In the genomic region with DNA sequence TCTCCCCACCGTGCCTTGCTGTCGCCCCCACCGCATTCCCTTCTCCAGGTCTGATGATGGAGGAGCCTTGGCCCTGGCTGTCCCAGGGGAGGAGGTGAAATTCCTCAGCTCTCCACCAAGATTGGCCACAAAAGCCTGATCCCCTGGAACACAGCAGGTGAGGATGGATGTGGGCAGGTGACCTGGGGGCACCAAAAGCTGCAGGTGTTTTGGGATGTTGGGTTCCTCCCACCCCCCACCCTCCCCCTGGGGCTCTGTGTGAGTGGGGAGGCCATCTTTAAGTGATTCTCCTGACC, we compare ENCODE assay signal across 12 cellular contexts. TPM values are rescaled to one million over a fixed set of nuclear protein-coding genes. Genes with fewer than 3 reads are reported as not detected.
DNase-seq lines count a peak whose midpoint lies in the region; ATAC-seq, FAIRE-seq and TF ChIP-seq lines count a peak whose summit lies in the region.
"Had no signal": no experiment of that assay in that cellular context is flagged by ENCODE, and none has a peak within 500 bp of the region (broad histone marks: within the 10 kb centered on the region; RNA-seq: fewer than 3 reads in every experiment).

No MANE protein-coding gene starts in this region.

- no CpG with 5 or more reads among the region's 3 CpGs for WGBS in H9 (ENCODE audit: extremely low coverage, insufficient read length, low lambda C conversion rate)
- 10% methylated on average over 3 of the region's 3 CpGs; no CpG with 5 or more reads in 1 of the 2 experiments for WGBS in H1 (ENCODE audit: extremely low coverage in 1 of 2, insufficient coverage in 1 of 2, insufficient read length in 1 of 2, insufficient replicate concordance in 2 of 2, low coverage in 1 of 2, low lambda C conversion rate in 2 of 2, missing lambda C conversion rate in 1 of 2), 2 experiments
- WGBS in trophoblast cell (ENCODE audit: extremely low coverage, insufficient coverage, insufficient read length): no CpG with 5 or more reads among the region's 3 CpGs

- H3K9ac ChIP-seq in H9 (ENCODE audit: extremely low read depth, insufficient read length, low read length): no peak overlapping the region
- H3K9ac ChIP-seq in H1 (replicated peaks in 1 of 4; ENCODE audit: extremely low read depth in 1 of 4, low read depth in 3 of 4, low read length in 3 of 4): peak overlapping the region in 2 of 4 experiments; percentile 58 to 63; a peak in 3 of 7 replicates
- H3K9ac ChIP-seq in trophoblast cell (ENCODE audit: low read length): no peak overlapping the region

- H4K12ac ChIP-seq in trophoblast cell (ENCODE audit: low read depth, low read length): peak overlapping the region; percentile 27

- no peak; a peak in 1 of 3 replicates for TF ChIP-seq POLR2A in H1 (IDR thresholded peaks at IDR 0.05; ENCODE audit: control extremely low read depth in 1 of 2, low read depth in 2 of 2, low read length in 2 of 2)

- FAIRE-seq in H1 (lab: Jason Lieb, UNC): no peak

- peak overlapping the region; percentile 86 to 97 for H3K4me3 Mint-ChIP-seq in H9
- H3K4me3 Mint-ChIP-seq in stimulated activated naive B cell treated with anti-CD40 and anti-IgM and Interleukin-4, amounts not matched to agents 10 μg/mL and 1 μg/mL and 100 μg/mL, for 72 hours: no peak overlapping the region

- H2BK12ac ChIP-seq in H9 (ENCODE audit: insufficient read length, low read depth, low read length) (no peak overlapping the region), H1 (ENCODE audit: low read depth, low read length) (no peak overlapping the region), trophoblast cell (ENCODE audit: low read length) (no peak overlapping the region)

- H3K9me3 Mint-ChIP-seq in H9: no peaks in the 10 kb centered on the region
- no peaks in the 10 kb centered on the region for H3K9me3 Mint-ChIP-seq in stimulated activated naive B cell treated with anti-CD40 and anti-IgM and Interleukin-4, amounts not matched to agents 10 μg/mL and 1 μg/mL and 100 μg/mL, for 72 hours
- H3K9me3 Mint-ChIP-seq: activated naive CD4-positive, alpha-beta T cell treated with anti-CD3 and anti-CD28 coated beads, Interleukin-2, amount 10 ng/mL, durations not matched to agents 7 days and 5 days; T-helper 2 cell treated with Interferon-gamma antibody and Interleukin-4, amounts not matched to agents 5 μg/mL and 100 μg/mL, for 36 hours had no signal

- peaks cover 1% of the 10 kb centered on the region for H3K27me3 Mint-ChIP-seq in H9 (ENCODE audit: low read depth)
- H3K27me3 Mint-ChIP-seq in stimulated activated naive B cell treated with anti-CD40 and anti-IgM and Interleukin-4, amounts not matched to agents 10 μg/mL and 1 μg/mL and 100 μg/mL, for 72 hours: no peaks in the 10 kb centered on the region
- H3K27me3 Mint-ChIP-seq: activated naive CD4-positive, alpha-beta T cell treated with anti-CD3 and anti-CD28 coated beads, Interleukin-2, amount 10 ng/mL, durations not matched to agents 7 days and 5 days had no signal

- H3K14ac ChIP-seq in H9 (ENCODE audit: insufficient read depth, low read length) (0 out of 2 replicates have a peak overlapping the region, but pooled peaks have one; percentile 5), H1 (ENCODE audit: insufficient read length) (no peak overlapping the region), trophoblast cell (ENCODE audit: low read length) (no peak overlapping the region)

- ATAC-seq in stimulated activated naive B cell treated with anti-CD40 and anti-IgM and Interleukin-4, amounts not matched to agents 10 μg/mL and 1 μg/mL and 100 μg/mL, for 72 hours (replicated peaks): no peak

- H3K23ac ChIP-seq in H9 (ENCODE audit: insufficient read length, low read depth, low read length): no peak overlapping the region
- no peak overlapping the region for H3K23ac ChIP-seq in H1 (ENCODE audit: insufficient read length)
- no peak overlapping the region for H3K23ac ChIP-seq in trophoblast cell (ENCODE audit: low read length)

- H4K8ac ChIP-seq in H9 (replicated peaks; ENCODE audit: insufficient read length, low read depth, low read length): no peak overlapping the region
- H4K8ac ChIP-seq in H1 (ENCODE audit: extremely low read depth, insufficient read depth, low read length): peak overlapping the region; percentile 36; the same call in 1 of the 2 replicates
- H4K8ac ChIP-seq in trophoblast cell (ENCODE audit: low read depth, low read length): peak overlapping the region; percentile 51

- H3K4me1 ChIP-seq in H9 (ENCODE audit: insufficient read depth, low read length) (peaks cover 2% of the 10 kb centered on the region; the same call in 1 of the 2 replicates), H1 (replicated peaks in 1 of 4; ENCODE audit: control insufficient read depth in 3 of 4, insufficient read depth in 4 of 4, low read length in 3 of 4) (peaks cover 0 to 4% (median 0%) of the 10 kb centered on the region in 4 experiments; a peak in 2 of 7 replicates), trophoblast cell (ENCODE audit: control insufficient read depth in 1 of 2, insufficient read depth in 2 of 2, low read length in 2 of 2) (peaks cover 6 to 7% of the 10 kb centered on the region in 2 experiments)

- peaks cover 2 to 21% (median 10%) of the 10 kb centered on the region in 4 experiments; a peak in 6 of 8 replicates for H3K36me3 ChIP-seq in H1 (ENCODE audit: control insufficient read depth in 2 of 4, insufficient read depth in 4 of 4, low read length in 3 of 4)
- H3K36me3 ChIP-seq in trophoblast cell (ENCODE audit: control insufficient read depth in 1 of 2, insufficient read depth in 2 of 2, low read length in 2 of 2): peaks cover 6 to 9% of the 10 kb centered on the region in 2 experiments

- no peak overlapping the region for H2AK5ac ChIP-seq in H9 (ENCODE audit: insufficient read length, low read length)
- H2AK5ac ChIP-seq in H1 (ENCODE audit: low read depth, low read length): no peak overlapping the region
- H2AK5ac ChIP-seq in trophoblast cell (ENCODE audit: low read length): peak overlapping the region; percentile 12

- H3K27me3 ChIP-seq in H9 (ENCODE audit: insufficient read depth, low read length) (no peaks in the 10 kb centered on the region), H1 (replicated peaks in 1 of 4; ENCODE audit: control insufficient read depth in 3 of 4, extremely low read depth in 1 of 4, insufficient read depth in 3 of 4, low read length in 3 of 4) (no peaks in the 10 kb centered on the region), trophoblast cell (ENCODE audit: insufficient read depth, low read length) (no peaks in the 10 kb centered on the region)
- H3K27me3 ChIP-seq: Peyer's patch had no signal

- H2BK15ac ChIP-seq in H9 (ENCODE audit: low read depth, low read length) (no peak overlapping the region), H1 (ENCODE audit: low read length) (no peak overlapping the region)

- H3K79me2 ChIP-seq in H9 (ENCODE audit: insufficient read depth, low read length): no peaks in the 10 kb centered on the region
- H3K79me2 ChIP-seq in H1 (ENCODE audit: control insufficient read depth in 1 of 2, insufficient read depth in 2 of 2, low read length in 2 of 2): no peaks in the 10 kb centered on the region
- no peaks in the 10 kb centered on the region for H3K79me2 ChIP-seq in trophoblast cell (ENCODE audit: control insufficient read depth, insufficient read depth, low read length, poor library complexity)

- H3T11ph ChIP-seq in H9 (ENCODE audit: low read length): no peak overlapping the region

- H3K9me3 ChIP-seq in H9 (ENCODE audit: control insufficient read depth, low read depth, low read length) (no peaks in the 10 kb centered on the region), H1 (ENCODE audit: insufficient read depth in 2 of 2, low read depth in 1 of 2, low read length in 1 of 2) (no peaks in the 10 kb centered on the region), trophoblast cell (ENCODE audit: insufficient read depth, low read depth, low read length) (no peaks in the 10 kb centered on the region)
- H3K9me3 ChIP-seq: Peyer's patch had no signal

- no peak overlapping the region for H3K4ac ChIP-seq in H9 (ENCODE audit: low read depth, low read length)
- H3K4ac ChIP-seq in H1 (replicated peaks; ENCODE audit: insufficient read length, low read depth, low read length): peak overlapping the region; percentile 64
- H3K4ac ChIP-seq in trophoblast cell (ENCODE audit: low read depth, low read length): no peak overlapping the region

- CTCF ChIA-PET in H1 (lab: Charles Lee; ENCODE audit: partially characterized antibody): interaction anchor here (0.6 to 3.9 kb wide), 11 partner anchors 11 to 138 kb away, joined by 3 to 14 read pairs (median 5); partner anchors contain the start of genes LGALS1 and NOL12

- DNase-seq in H9: peak; percentile 62
- peak in 1 of 2 experiments; percentile 73 for DNase-seq in H1 (ENCODE audit: low read depth in 1 of 2, low spot score in 2 of 2)
- no peak for DNase-seq in trophoblast cell
- no peak for DNase-seq in stimulated activated naive B cell treated with anti-CD40 and anti-IgM and Interleukin-4, amounts not matched to agents 10 μg/mL and 1 μg/mL and 100 μg/mL, for 72 hours
- DNase-seq in T-helper 2 cell: no peak
- DNase-seq in hippocampal formation (lab: John Stamatoyannopoulos, UW): no peak
- DNase-seq: activated naive CD4-positive, alpha-beta T cell treated with anti-CD3 and anti-CD28 coated beads, Interleukin-2, amount 10 ng/mL, durations not matched to agents 7 days and 5 days; NCI-H1092; NCI-H446 treated with DMSO at 0.1 percent for 48 hours; Peyer's patch; stimulated activated CD8-positive, alpha-beta memory T cell treated with anti-CD3 and anti-CD28 coated beads, Interleukin-4, amount 100 ng/mL, for 48 hours had no signal

- H3K4me2 ChIP-seq in H9 (ENCODE audit: insufficient read depth, insufficient read length, low read length): peak overlapping the region; percentile 66
- H3K4me2 ChIP-seq in H1 (ENCODE audit: insufficient read depth in 1 of 2, low read depth in 2 of 2, low read length in 2 of 2): peak overlapping the region; percentile 71 to 90
- H3K4me2 ChIP-seq in trophoblast cell (ENCODE audit: low read length): peak overlapping the region; percentile 63

- H3K4me1 Mint-ChIP-seq in H9: peaks cover 11 to 12% of the 10 kb centered on the region in 2 experiments
- H3K4me1 Mint-ChIP-seq in stimulated activated naive B cell treated with anti-CD40 and anti-IgM and Interleukin-4, amounts not matched to agents 10 μg/mL and 1 μg/mL and 100 μg/mL, for 72 hours: peaks cover 12 to 20% of the 10 kb centered on the region in 2 donors

- H2AFZ ChIP-seq in H9 (ENCODE audit: low read length): no peak overlapping the region
- no peak overlapping the region for H2AFZ ChIP-seq in H1 (ENCODE audit: low read length)
- peak overlapping the region; percentile 27 for H2AFZ ChIP-seq in trophoblast cell (ENCODE audit: insufficient read depth, low read length, poor library complexity)

- TF ChIP-seq CTCF in H9 (conservative IDR thresholded peaks at IDR 0.05): no peak; the same call in 2 of the 3 replicates
- TF ChIP-seq CTCF in H1 (IDR thresholded peaks at IDR 0.05; ENCODE audit: control extremely low read depth in 1 of 3, insufficient read depth in 1 of 3, low read depth in 1 of 3, low read length in 3 of 3): peak in 1 of 3 experiments; percentile 5; a peak in 1 of 4 replicates

- no peak overlapping the region for H3K56ac ChIP-seq in H9 (ENCODE audit: insufficient read length, low read depth, low read length)
- no peak overlapping the region for H3K56ac ChIP-seq in H1 (replicated peaks; ENCODE audit: insufficient read length, low read depth, low read length)

- H3K4me3 ChIP-seq in H1 (ENCODE audit: extremely low read depth in 1 of 4, insufficient read depth in 2 of 4, low read depth in 3 of 4, low read length in 4 of 4) (peak overlapping the region; percentile 52 to 76 (median 72)), trophoblast cell (ENCODE audit: low read depth, low read length) (no peak overlapping the region)
- H3K4me3 ChIP-seq: Peyer's patch had no signal

- 0 out of 4 replicates have a peak, but pooled peaks of 1 of the 2 experiments have one; percentile 1 for TF ChIP-seq RAD21 in H1 (IDR thresholded peaks at IDR 0.05 in 1 of 2, conservative IDR thresholded peaks at IDR 0.05 in 1 of 2; ENCODE audit: low read depth in 2 of 2, low read length in 2 of 2)

- peak overlapping the region in 1 of 3 experiments; percentile 31; a peak in 1 of 7 replicates for H3K27ac Mint-ChIP-seq in H9
- H3K27ac Mint-ChIP-seq in stimulated activated naive B cell treated with anti-CD40 and anti-IgM and Interleukin-4, amounts not matched to agents 10 μg/mL and 1 μg/mL and 100 μg/mL, for 72 hours: no peak overlapping the region
- H3K27ac Mint-ChIP-seq: activated naive CD4-positive, alpha-beta T cell treated with anti-CD3 and anti-CD28 coated beads, Interleukin-2, amount 10 ng/mL, durations not matched to agents 7 days and 5 days had no signal

- H2BK20ac ChIP-seq in H9 (ENCODE audit: low read depth, low read length, poor library complexity, severe bottlenecking): no peak overlapping the region
- H2BK20ac ChIP-seq in H1 (ENCODE audit: low read length): no peak overlapping the region

- no peak for TF ChIP-seq EP300 in H1 (IDR thresholded peaks at IDR 0.05; ENCODE audit: borderline replicate concordance in 1 of 2, low read depth in 2 of 2, low read length in 2 of 2)

- no peak overlapping the region for H3K27ac ChIP-seq in H9 (ENCODE audit: insufficient read length, low read depth, low read length)
- peak overlapping the region; percentile 31; the same call in 1 of the 2 replicates for H3K27ac ChIP-seq in H1 (ENCODE audit: low read depth, low read length)
- no peak overlapping the region for H3K27ac ChIP-seq in trophoblast cell (ENCODE audit: low read depth, low read length)
- H3K27ac ChIP-seq: Peyer's patch had no signal

- no peaks in the 10 kb centered on the region for H3K79me1 ChIP-seq in H9 (ENCODE audit: insufficient read depth, low read depth, low read length, poor library complexity, severe bottlenecking)
- H3K79me1 ChIP-seq in H1 (ENCODE audit: low read depth, low read length): no peaks in the 10 kb centered on the region; the same call in none of the 2 replicates
- H3K79me1 ChIP-seq in trophoblast cell (ENCODE audit: low read length): no peaks in the 10 kb centered on the region

- H3K36me3 Mint-ChIP-seq in H9 (ENCODE audit: insufficient read depth in 1 of 3, low read depth in 3 of 3): peaks cover 14 to 42% (median 40%) of the 10 kb centered on the region in 3 experiments
- peaks cover 20 to 28% of the 10 kb centered on the region in 2 donors for H3K36me3 Mint-ChIP-seq in stimulated activated naive B cell treated with anti-CD40 and anti-IgM and Interleukin-4, amounts not matched to agents 10 μg/mL and 1 μg/mL and 100 μg/mL, for 72 hours

- POLR2A ChIA-PET in H1 (lab: Charles Lee; ENCODE audit: partially characterized antibody): interaction anchor here (0.6 to 4.8 kb wide), 17 partner anchors 11 to 109 kb away, joined by 3 to 30 read pairs (median 4); partner anchors contain the start of genes GGA1, NOL12, PDXP and SH3BP1

- no peak overlapping the region for H2BK120ac ChIP-seq in H9 (ENCODE audit: low read depth, low read length, poor library complexity, severe bottlenecking)
- H2BK120ac ChIP-seq in H1 (replicated peaks; ENCODE audit: low read depth, low read length): no peak overlapping the region
- H2BK120ac ChIP-seq in trophoblast cell (ENCODE audit: insufficient read depth, low read length, poor library complexity): no peak overlapping the region

- H2BK5ac ChIP-seq in H9 (ENCODE audit: insufficient read length, low read length) (no peak overlapping the region), H1 (ENCODE audit: low read depth, low read length) (peak overlapping the region; percentile 86; the same call in 1 of the 2 replicates), trophoblast cell (ENCODE audit: low read depth, low read length, poor library complexity) (no peak overlapping the region)

- no peaks in the 10 kb centered on the region for H3K23me2 ChIP-seq in H9 (ENCODE audit: insufficient read length, low read depth, low read length, poor library complexity, severe bottlenecking)
- H3K23me2 ChIP-seq in H1 (ENCODE audit: low read depth, low read length): peaks cover 6% of the 10 kb centered on the region; the same call in 1 of the 2 replicates

- H4K91ac ChIP-seq in H9 (ENCODE audit: insufficient read length, low read depth, low read length): no peak overlapping the region
- no peak overlapping the region for H4K91ac ChIP-seq in H1 (replicated peaks; ENCODE audit: insufficient read length, low read length)
- peak overlapping the region; percentile 8 for H4K91ac ChIP-seq in trophoblast cell (ENCODE audit: low read depth, low read length)

- no peak overlapping the region for H3K18ac ChIP-seq in H9 (ENCODE audit: insufficient read length, low read depth, low read length)
- peak overlapping the region; percentile 90 for H3K18ac ChIP-seq in H1 (ENCODE audit: extremely low read depth, low read length)
- no peak overlapping the region for H3K18ac ChIP-seq in trophoblast cell (ENCODE audit: low read length)

- H4K5ac ChIP-seq in H9 (ENCODE audit: insufficient read length, low read depth, low read length) (no peak overlapping the region), H1 (ENCODE audit: insufficient read length, low read depth, low read length) (peak overlapping the region; percentile 8)

- H4K20me1 ChIP-seq in H9 (ENCODE audit: control insufficient read depth, insufficient read depth, insufficient read length) (no peaks in the 10 kb centered on the region), H1 (replicated peaks in 1 of 2; ENCODE audit: control insufficient read depth in 1 of 2, insufficient read depth in 2 of 2, low read length in 2 of 2) (peaks cover 0 to 1% of the 10 kb centered on the region in 2 experiments)

RNA-seq across cellular contexts. Expression of gene TRIOBP, which starts 0.6 kb away (rescaled TPM):
- 50.8 and 52.7 TPM in 2 replicates for total RNA-seq in H9 (2021)
- total RNA-seq in H1 (2021; fragmentation: NEBNext Ultra II Directional; extraction: Animal tissue kit (Norgen Biotek cat#: 25700)): 27.3 and 29.1 TPM in 2 replicates
- 18.2 and 36.0 TPM in 2 replicates for polyA plus RNA-seq in H1 (2011; rRNA removed)
- 27.6 TPM for polyA plus RNA-seq in H1 (2011; cell fraction: cytosol; rRNA removed)
- polyA plus RNA-seq in H1 (2011; cell fraction: nucleus; rRNA removed): 40.4 TPM
- 23.3 to 41.8 TPM (median 38.0 TPM) in 4 replicates for polyA plus RNA-seq in H1 (2012, experiment 1 of 2)
- polyA plus RNA-seq in H1 (2012, experiment 2 of 2): 19.8 TPM
- 27.4 TPM for polyA plus RNA-seq in H1 (2013, experiment 1 of 2)
- polyA plus RNA-seq in H1 (2013, experiment 2 of 2): 25.9 TPM
- polyA minus RNA-seq in H1 (2011; rRNA and poly(A)+ RNA removed): 43.1 and 47.6 TPM in 2 replicates
- polyA minus RNA-seq in H1 (2011; cell fraction: cytosol; rRNA and poly(A)+ RNA removed): 28.8 TPM
- 20.8 TPM for polyA minus RNA-seq in H1 (2011; cell fraction: nucleus; rRNA and poly(A)+ RNA removed)
- polyA plus RNA-seq in trophoblast cell (2013): 47.7 and 49.4 TPM in 2 replicates

RNA-seq across cellular contexts. Expression of gene NOL12, which starts 11.3 kb away (rescaled TPM):
- total RNA-seq in H9 (2021): 30.4 and 35.4 TPM in 2 replicates
- total RNA-seq in H1 (2021; fragmentation: NEBNext Ultra II Directional; extraction: Animal tissue kit (Norgen Biotek cat#: 25700)): 26.7 and 28.3 TPM in 2 replicates
- polyA plus RNA-seq in H1 (2011; rRNA removed): 25.3 TPM in 2 replicates
- 40.9 TPM for polyA plus RNA-seq in H1 (2011; cell fraction: cytosol; rRNA removed)
- 43.6 TPM for polyA plus RNA-seq in H1 (2011; cell fraction: nucleus; rRNA removed)
- 19.3 to 37.0 TPM (median 34.3 TPM) in 4 replicates for polyA plus RNA-seq in H1 (2012, experiment 1 of 2)
- polyA plus RNA-seq in H1 (2012, experiment 2 of 2): 27.9 TPM
- 27.9 TPM for polyA plus RNA-seq in H1 (2013, experiment 1 of 2)
- 24.0 TPM for polyA plus RNA-seq in H1 (2013, experiment 2 of 2)
- polyA minus RNA-seq in H1 (2011; rRNA and poly(A)+ RNA removed): 8.3 and 9.6 TPM in 2 replicates
- polyA minus RNA-seq in H1 (2011; cell fraction: cytosol; rRNA and poly(A)+ RNA removed): 8.8 TPM
- 16.7 TPM for polyA minus RNA-seq in H1 (2011; cell fraction: nucleus; rRNA and poly(A)+ RNA removed)
- polyA plus RNA-seq in trophoblast cell (2013): 17.0 and 18.8 TPM in 2 replicates

RNA-seq across cellular contexts. Expression of gene LGALS1, which starts 22.1 kb away (rescaled TPM):
- total RNA-seq in H9 (2021): 32.8 and 33.6 TPM in 2 replicates
- total RNA-seq in H1 (2021; fragmentation: NEBNext Ultra II Directional; extraction: Animal tissue kit (Norgen Biotek cat#: 25700)): 12.0 and 14.9 TPM in 2 replicates
- polyA plus RNA-seq in H1 (2011; rRNA removed): 92.4 and 101 TPM in 2 replicates
- 77.6 TPM for polyA plus RNA-seq in H1 (2011; cell fraction: cytosol; rRNA removed)
- polyA plus RNA-seq in H1 (2011; cell fraction: nucleus; rRNA removed): 64.0 TPM
- 11.2 to 50.4 TPM (median 33.3 TPM) in 4 replicates for polyA plus RNA-seq in H1 (2012, experiment 1 of 2)
- polyA plus RNA-seq in H1 (2012, experiment 2 of 2): 38.4 TPM
- polyA plus RNA-seq in H1 (2013, experiment 1 of 2): 39.2 TPM
- 36.3 TPM for polyA plus RNA-seq in H1 (2013, experiment 2 of 2)
- polyA minus RNA-seq in H1 (2011; rRNA and poly(A)+ RNA removed): 15.3 and 15.5 TPM in 2 replicates
- polyA minus RNA-seq in H1 (2011; cell fraction: cytosol; rRNA and poly(A)+ RNA removed): 13.3 TPM
- polyA minus RNA-seq in H1 (2011; cell fraction: nucleus; rRNA and poly(A)+ RNA removed): 14.5 TPM
- 6.6 and 7.0 TPM in 2 replicates for polyA plus RNA-seq in trophoblast cell (2013)

RNA-seq across cellular contexts. Expression of gene PDXP, which starts 39.0 kb away (rescaled TPM):
- total RNA-seq in H9 (2021): 38.9 and 41.0 TPM in 2 replicates
- total RNA-seq in H1 (2021; fragmentation: NEBNext Ultra II Directional; extraction: Animal tissue kit (Norgen Biotek cat#: 25700)): 35.7 and 36.6 TPM in 2 replicates
- polyA plus RNA-seq in H1 (2011; rRNA removed): 67.7 and 74.8 TPM in 2 replicates
- polyA plus RNA-seq in H1 (2011; cell fraction: cytosol; rRNA removed): 47.4 TPM
- 60.6 TPM for polyA plus RNA-seq in H1 (2011; cell fraction: nucleus; rRNA removed)
- polyA plus RNA-seq in H1 (2012, experiment 1 of 2): 33.3 to 46.0 TPM (median 43.7 TPM) in 4 replicates
- 66.6 TPM for polyA plus RNA-seq in H1 (2012, experiment 2 of 2)
- polyA plus RNA-seq in H1 (2013, experiment 1 of 2): 33.9 TPM
- 31.0 TPM for polyA plus RNA-seq in H1 (2013, experiment 2 of 2)
- 31.8 and 36.4 TPM in 2 replicates for polyA minus RNA-seq in H1 (2011; rRNA and poly(A)+ RNA removed)
- 30.2 TPM for polyA minus RNA-seq in H1 (2011; cell fraction: cytosol; rRNA and poly(A)+ RNA removed)
- polyA minus RNA-seq in H1 (2011; cell fraction: nucleus; rRNA and poly(A)+ RNA removed): 13.4 TPM
- polyA plus RNA-seq in trophoblast cell (2013): 5.5 and 5.8 TPM in 2 replicates

RNA-seq across cellular contexts. Expression of gene SH3BP1, which starts 58.0 kb away (rescaled TPM):
- total RNA-seq in H9 (2021): 33.6 and 35.1 TPM in 2 replicates
- 32.4 and 40.3 TPM in 2 replicates for total RNA-seq in H1 (2021; fragmentation: NEBNext Ultra II Directional; extraction: Animal tissue kit (Norgen Biotek cat#: 25700))
- 23.9 and 34.8 TPM in 2 replicates for polyA plus RNA-seq in H1 (2011; rRNA removed)
- polyA plus RNA-seq in H1 (2011; cell fraction: cytosol; rRNA removed): 22.8 TPM
- polyA plus RNA-seq in H1 (2011; cell fraction: nucleus; rRNA removed): 50.1 TPM
- 57.5 to 65.6 TPM (median 60.4 TPM) in 4 replicates for polyA plus RNA-seq in H1 (2012, experiment 1 of 2)
- 35.9 TPM for polyA plus RNA-seq in H1 (2012, experiment 2 of 2)
- 21.9 TPM for polyA plus RNA-seq in H1 (2013, experiment 1 of 2)
- 22.1 TPM for polyA plus RNA-seq in H1 (2013, experiment 2 of 2)
- polyA minus RNA-seq in H1 (2011; rRNA and poly(A)+ RNA removed): 20.1 and 23.7 TPM in 2 replicates
- 17.0 TPM for polyA minus RNA-seq in H1 (2011; cell fraction: cytosol; rRNA and poly(A)+ RNA removed)
- 19.7 TPM for polyA minus RNA-seq in H1 (2011; cell fraction: nucleus; rRNA and poly(A)+ RNA removed)
- 34.1 and 35.7 TPM in 2 replicates for polyA plus RNA-seq in trophoblast cell (2013)

Comparison
In these comparisons a context has a peak if more than half of its experiments do, and no peak if none do; other contexts are left out.
1. H3K4me3 Mint-ChIP-seq: peak in H9 (2 of 2); none in stimulated activated naive B cell treated with anti-CD40 and anti-IgM and Interleukin-4, amounts not matched to agents 10 μg/mL and 1 μg/mL and 100 μg/mL, for 72 hours (0 of 2).
2. Peak in every context shown above with its lines, with median percentiles within 50 percentile points of each other: H3K4me2 ChIP-seq.